In the genomic region with DNA sequence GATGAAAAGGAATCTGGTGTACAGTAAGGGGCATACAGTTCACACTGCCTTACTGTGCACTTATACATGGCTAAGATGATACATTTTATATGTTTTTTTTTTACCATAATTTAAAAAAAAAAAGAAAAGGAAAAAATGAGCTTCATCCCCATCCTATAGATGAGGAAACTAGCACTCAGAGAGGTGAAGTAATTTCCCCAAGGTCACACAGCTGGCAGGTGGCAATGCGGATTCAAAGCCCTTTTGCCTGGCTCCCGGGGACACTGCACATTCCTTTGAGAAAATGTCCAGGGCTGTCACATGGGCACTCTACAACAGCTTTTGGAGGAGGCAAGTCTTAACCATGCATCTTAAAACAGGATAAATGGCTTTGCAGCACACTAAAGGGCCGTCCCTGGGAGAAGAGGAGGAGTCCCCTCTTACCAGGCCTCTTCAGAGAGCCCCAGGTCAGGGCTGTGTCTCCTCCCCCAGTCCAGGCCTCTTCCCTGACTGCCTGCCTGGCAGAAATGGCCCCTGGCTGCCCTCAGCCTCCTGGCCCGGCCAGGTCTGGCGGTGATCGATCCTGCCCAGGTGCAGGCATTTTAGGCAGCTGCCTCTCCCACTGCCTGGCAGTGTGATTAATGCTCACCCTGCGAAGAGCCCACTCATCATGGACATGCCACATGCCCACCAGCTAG, we compare ENCODE assay signal across 31 cellular contexts.
"Had no signal": no experiment of that assay in that cellular context is flagged by ENCODE, and none has a peak within 500 bp of the region (broad histone marks: within the 10 kb centered on the region; RNA-seq: fewer than 3 reads in every experiment).

No MANE protein-coding gene starts in this region.

- H3K27me3 ChIP-seq: ascending aorta, cardiac muscle cell had no signal

- H3K27ac ChIP-seq: ascending aorta, cardiac muscle cell, PC-9, RWPE1 had no signal

- H3K4me1 ChIP-seq: ascending aorta had no signal

- H3K4me2 ChIP-seq: PC-9 had no signal

- H3K36me3 ChIP-seq: ascending aorta, cardiac muscle cell had no signal

- H2AFZ ChIP-seq: PC-9 had no signal

- H3K4me3 ChIP-seq: ascending aorta, cardiac muscle cell, PC-9 had no signal

- DNase-seq: activated CD4-positive, alpha-beta T cell treated with anti-CD3 and anti-CD28 coated beads for 36 hours; activated CD4-positive, alpha-beta T cell treated with anti-CD3 and anti-CD28 coated beads, Interleukin-2, amount 10 ng/mL, durations not matched to agents 7 days and 5 days; activated CD4-positive, alpha-beta T cell treated with anti-CD3 and anti-CD28 coated beads, Interleukin-2, amount 50 U/mL, for 48 hours; activated CD8-positive, alpha-beta T cell treated with anti-CD3 and anti-CD28 coated beads, Interleukin-2, amount 10 ng/mL, durations not matched to agents 7 days and 5 days; activated gamma-delta T cell; activated naive CD4-positive, alpha-beta T cell treated with Interleukin-2 at 50 U/mL for 16 hours; activated naive CD8-positive, alpha-beta T cell treated with anti-CD3 and anti-CD28 coated beads, Interleukin-2, amount 10 ng/mL, durations not matched to agents 7 days and 5 days; activated T-cell treated with anti-CD3 and anti-CD28 coated beads, Interleukin-2, amount 50 U/mL, for 24 hours; amygdala; Karpas-422; NCI-H1048; NCI-H1105 treated with DMSO at 0.1 percent for 48 hours; NCI-H1436; NCI-H1694; NCI-H1930; NCI-H2081 treated with DMSO at 0.1 percent for 48 hours; NCI-H2171; NCI-H510A; NCI-H526; NCI-H748 treated with DMSO at 0.1 percent for 48 hours; NK-92 treated with Interleukin-12 subunit alpha and Interleukin-12 subunit beta, amount 100 ng/mL, for 24 hours; PC-9; Right ventricle myocardium superior; SW 1271; T-helper 1 cell; T-helper 2 cell had no signal

- FAIRE-seq: RCC 7860, TTC549 had no signal

- H3K9me3 ChIP-seq: ascending aorta had no signal
